22 cellular contexts compared by ENCODE assay signal in the genomic region with DNA sequence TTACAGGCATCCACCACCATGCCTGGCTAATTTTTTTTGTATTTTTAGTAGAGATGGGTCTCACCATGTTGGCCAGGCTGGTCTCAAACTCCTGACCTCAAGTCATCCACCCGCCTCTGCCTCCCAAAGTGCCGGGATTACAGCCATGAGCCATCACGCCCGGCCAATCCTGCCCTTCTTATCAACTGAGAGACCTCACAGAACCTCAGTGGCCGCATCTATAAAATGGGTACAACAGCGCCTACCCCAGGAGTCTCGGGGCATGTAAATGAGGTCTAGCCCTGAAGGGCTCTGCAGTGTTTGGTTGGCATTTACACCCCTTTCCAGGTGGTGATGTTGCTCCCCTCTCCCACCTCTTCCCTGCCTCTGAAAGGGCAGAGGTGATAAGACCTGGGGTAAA. TPM values are rescaled to one million over a fixed set of nuclear protein-coding genes. Genes with fewer than 3 reads are reported as not detected.
DNase-seq lines count a peak whose midpoint lies in the region; ATAC-seq, FAIRE-seq and TF ChIP-seq lines count a peak whose summit lies in the region.
"Had no signal": no experiment of that assay in that cellular context is flagged by ENCODE, and none has a peak within 500 bp of the region (broad histone marks: within the 10 kb centered on the region; RNA-seq: fewer than 3 reads in every experiment).

No MANE protein-coding gene starts in this region.

- H3K9me3 ChIP-seq in right atrium auricular region (no peaks in the 10 kb centered on the region), K562 (replicated peaks; ENCODE audit: control insufficient read depth, insufficient read depth, low read depth, low read length) (no peaks in the 10 kb centered on the region), vagina (no peaks in the 10 kb centered on the region)
- H3K9me3 ChIP-seq: A549, spleen, thyroid gland had no signal

- no peak overlapping the region for H2AFZ ChIP-seq in K562 (ENCODE audit: low read depth, low read length)
- H2AFZ ChIP-seq: GM23338 had no signal

- no peak overlapping the region for H3K9ac ChIP-seq in K562 (ENCODE audit: insufficient read depth in 1 of 2, low read depth in 2 of 2, low read length in 2 of 2)

- no peak overlapping the region for H3K27ac ChIP-seq in right atrium auricular region
- no peak overlapping the region for H3K27ac ChIP-seq in K562 (ENCODE audit: extremely low read depth, low read depth, low read length)
- H3K27ac ChIP-seq in vagina, result peak overlapping the region; percentile 37
- H3K27ac ChIP-seq: coronary artery, spleen, thyroid gland had no signal

- H3K27me3 ChIP-seq in right atrium auricular region (no peaks in the 10 kb centered on the region), K562 (ENCODE audit: control insufficient read depth in 2 of 2, insufficient read depth in 2 of 2, low read length in 2 of 2) (no peaks in the 10 kb centered on the region), vagina (no peaks in the 10 kb centered on the region)
- H3K27me3 ChIP-seq: spleen, thyroid gland had no signal

- ATAC-seq in Right ventricle myocardium superior (ENCODE audit: poor library complexity), result no peak
- no peak for ATAC-seq in K562
- ATAC-seq in GM18517 (IDR thresholded peaks at IDR 0.05; ENCODE audit: unreplicated experiment), result no peak
- ATAC-seq: T-cell had no signal

- CTCF ChIA-PET in K562 (lab: Yijun Ruan, JAX; ENCODE audit: low intra/inter-chr PET ratio), result no interaction called here

- no peak for TF ChIP-seq RAD21 in K562 (CRISPR knock-in tag; conservative IDR thresholded peaks at IDR 0.05 in 1 of 2, IDR thresholded peaks at IDR 0.05 in 1 of 2)

- H3K4me3 ChIP-seq in right atrium auricular region, result no peak overlapping the region
- no peak overlapping the region for H3K4me3 ChIP-seq in K562
- H3K4me3 ChIP-seq in vagina, result no peak overlapping the region
- H3K4me3 ChIP-seq: A549, coronary artery, spleen, thyroid gland had no signal

- POLR2A ChIA-PET in K562 (lab: Yijun Ruan, JAX), result no interaction called here

- TF ChIP-seq CTCF in right atrium auricular region (IDR thresholded peaks at IDR 0.05) (no peak), K562 (IDR thresholded peaks at IDR 0.05 in 2 of 3, conservative IDR thresholded peaks at IDR 0.05 in 1 of 3; ENCODE audit: insufficient read depth in 2 of 3, low read depth in 1 of 3, low read length in 3 of 3) (no peak), vagina (IDR thresholded peaks at IDR 0.05) (no peak)

- no peak overlapping the region for H3K4me2 ChIP-seq in K562 (ENCODE audit: insufficient read depth, low read length)
- H3K4me2 ChIP-seq: A549 had no signal

- no peaks in the 10 kb centered on the region for H3K36me3 ChIP-seq in right atrium auricular region
- no peaks in the 10 kb centered on the region for H3K36me3 ChIP-seq in K562 (ENCODE audit: control insufficient read depth, insufficient read depth, low read length)
- peaks cover 0 to 9% of the 10 kb centered on the region in 2 donors for H3K36me3 ChIP-seq in vagina
- H3K36me3 ChIP-seq: thyroid gland had no signal

- no peaks in the 10 kb centered on the region for H3K9me1 ChIP-seq in K562 (ENCODE audit: control insufficient read depth, insufficient read depth, low read length)

- no peak for TF ChIP-seq POLR2A in K562 (conservative IDR thresholded peaks at IDR 0.05)
- TF ChIP-seq POLR2A in vagina (IDR thresholded peaks at IDR 0.05), result no peak

- TF ChIP-seq EP300 in K562 (IDR thresholded peaks at IDR 0.05; ENCODE audit: low read length), result no peak

- in situ Hi-C loops in K562 (cut with MboI), result no loop called here

- intact Hi-C loops in Right ventricle myocardium superior (cut with DNase I) (no loop called here), K562 (cut with micrococcal nuclease) (no loop called here), vagina (cut with DNase I) (no loop called here)

- BruUV-seq in K562 (replicated peaks; lab: Mats Ljungman, UMichigan), result no TSS peak

- no peaks in the 10 kb centered on the region for H3K79me2 ChIP-seq in K562 (ENCODE audit: control insufficient read depth, insufficient read depth, low read length)

- 87% methylated on average over 3 of the region's 7 CpGs for WGBS in K562 (ENCODE audit: insufficient coverage, low coverage, missing lambda C conversion rate)

- H3K4me1 ChIP-seq in right atrium auricular region, result peaks cover 0 to 33% of the 10 kb centered on the region in 2 donors
- H3K4me1 ChIP-seq in K562 (replicated peaks in 1 of 2; ENCODE audit: control insufficient read depth in 2 of 2, insufficient read depth in 2 of 2, low read length in 2 of 2), result peaks cover 18 to 36% of the 10 kb centered on the region in 2 experiments; a peak in 4 of 5 replicates
- H3K4me1 ChIP-seq in vagina, result peaks cover 61% of the 10 kb centered on the region
- H3K4me1 ChIP-seq: A549 had no signal

- peak; percentile 8 for DNase-seq in Right ventricle myocardium superior
- DNase-seq in right atrium auricular region (ENCODE audit: low spot score), result no peak
- no peak for DNase-seq in K562 (ENCODE audit: extremely low read depth in 1 of 4, low spot score in 3 of 4)
- DNase-seq in vagina (ENCODE audit: extremely low spot score in 2 of 2), result no peak
- DNase-seq in stimulated activated CD4-positive, alpha-beta T cell treated with anti-CD3 and anti-CD28 coated beads, Interleukin-15, amount 100 ng/mL, for 24 hours, result no peak
- DNase-seq: activated CD4-positive, alpha-beta T cell treated with anti-CD3 and anti-CD28 coated beads for 1 hour; activated naive CD4-positive, alpha-beta T cell treated with anti-CD3 and anti-CD28 coated beads for 36 hours; activated T-cell treated with anti-CD3 and anti-CD28 coated beads, Interleukin-2, amount 50 U/mL, for 48 hours; amniotic stem cell; NCI-H1105 treated with DMSO at 0.1 percent for 48 hours; NCI-H2081 treated with DMSO at 0.1 percent for 48 hours; NCI-H446 treated with DMSO at 0.1 percent for 48 hours; spleen; stimulated activated CD4-positive, alpha-beta T cell treated with anti-CD3 and anti-CD28 coated beads, Interleukin-4, amount 100 ng/mL, for 4 hours; stimulated activated naive CD8-positive, alpha-beta T cell treated with anti-CD3 and anti-CD28 coated beads, Interleukin-15, Interleukin-2, amounts not matched to agents 100 U/mL and 50 U/mL, for 24 hours; T-cell had no signal

- H4K20me1 ChIP-seq in K562 (replicated peaks; ENCODE audit: control insufficient read depth, insufficient read depth, low read length), result no peaks in the 10 kb centered on the region

- no peak for FAIRE-seq in K562 (lab: Jason Lieb, UNC)
- FAIRE-seq: A549, bronchial epithelial cell had no signal

RNA-seq across cellular contexts. Expression of a gene that starts 11.7 kb away (rescaled TPM):
- 32.2 TPM for total RNA-seq in Right ventricle myocardium superior
- 10 to 100 TPM; 29.4 to 29.5 TPM for total RNA-seq in right atrium auricular region
- total RNA-seq in K562 (2011; cell fraction: chromatin; rRNA removed; ENCODE audit: low replicate concordance), result 9.8 and 30.7 TPM in 2 replicates
- total RNA-seq in K562 (2011; cell fraction: nucleolus; rRNA removed), result 20.4 and 25.8 TPM in 2 replicates
- 17.7 and 21.5 TPM in 2 replicates for total RNA-seq in K562 (2011; cell fraction: nucleoplasm; rRNA removed)
- 3.6 and 6.9 TPM in 2 replicates for total RNA-seq in K562 (2014; rRNA removed)
- 1.4 and 2.1 TPM in 2 replicates for total RNA-seq in K562 (2014; rRNA removed; fragmentation: Illumina TruSeq; extraction: Trizol)
- total RNA-seq in K562 (2015; rRNA removed; fragmentation: Illumina TruSeq; extraction: Trizol), result 3.2 and 3.3 TPM in 2 replicates
- 12.5 and 13.6 TPM in 2 replicates for total RNA-seq in K562 (2021)
- polyA plus RNA-seq in K562 (2011; rRNA removed), result 10.6 and 16.2 TPM in 2 replicates
- polyA plus RNA-seq in K562 (2011; cell fraction: cytosol; rRNA removed), result 20.6 and 62.9 TPM in 2 replicates
- polyA plus RNA-seq in K562 (2011; cell fraction: nucleus; rRNA removed), result 38.1 and 50.4 TPM in 2 replicates
- polyA plus RNA-seq in K562 (2012), result 11.2 and 11.6 TPM in 2 replicates
- 5.5 and 10.0 TPM in 2 replicates for polyA plus RNA-seq in K562 (2014; fragmentation: Illumina TruSeq; extraction: Trizol)
- 1 to 10 TPM; 1.8 to 2.3 TPM for polyA plus RNA-seq in K562 (2014; fragmentation: Nextera tagmentation; extraction: Ambion mirVana)
- 13.7 and 15.9 TPM in 2 replicates for polyA plus RNA-seq in K562 (2014; rRNA removed)
- polyA minus RNA-seq in K562 (2011; rRNA and poly(A)+ RNA removed), result 3.3 and 3.6 TPM in 2 replicates
- polyA minus RNA-seq in K562 (2011; cell fraction: cytosol; rRNA and poly(A)+ RNA removed), result 10.2 and 12.4 TPM in 2 replicates
- 10.4 and 13.6 TPM in 2 replicates for polyA minus RNA-seq in K562 (2011; cell fraction: nucleus; rRNA and poly(A)+ RNA removed)
- 42.2 TPM for total RNA-seq in vagina

RNA-seq across cellular contexts. Expression of a gene that starts 38.1 kb away (rescaled TPM):
- total RNA-seq in Right ventricle myocardium superior (17.3 TPM), right atrium auricular region (10 to 100 TPM; 13.0 to 13.7 TPM), K562 (2014; rRNA removed) (9.5 and 14.7 TPM in 2 replicates), K562 (2014; rRNA removed; fragmentation: Illumina TruSeq; extraction: Trizol) (4.1 and 4.9 TPM in 2 replicates), K562 (2015; rRNA removed; fragmentation: Illumina TruSeq; extraction: Trizol) (10.3 and 10.4 TPM in 2 replicates), K562 (2021) (20.1 and 20.9 TPM in 2 replicates), vagina (25.5 TPM)
- 16.6 and 38.2 TPM in 2 replicates for total RNA-seq in K562 (2011; cell fraction: chromatin; rRNA removed; ENCODE audit: low replicate concordance)
- total RNA-seq in K562 (2011; cell fraction: nucleolus; rRNA removed), result 29.9 and 30.0 TPM in 2 replicates
- total RNA-seq in K562 (2011; cell fraction: nucleoplasm; rRNA removed), result 13.2 and 22.5 TPM in 2 replicates
- polyA plus RNA-seq in K562 (2011; rRNA removed) (12.3 and 19.2 TPM in 2 replicates), K562 (2014; fragmentation: Illumina TruSeq; extraction: Trizol) (11.5 and 15.2 TPM in 2 replicates), K562 (2014; fragmentation: Nextera tagmentation; extraction: Ambion mirVana) (1 to 10 TPM in 1 of 2 experiments, under 1 TPM in 1; 0.36 to 1.1 TPM), K562 (2014; rRNA removed) (15.7 and 17.0 TPM in 2 replicates)
- polyA plus RNA-seq in K562 (2011; cell fraction: cytosol; rRNA removed), result 15.0 and 31.8 TPM in 2 replicates
- polyA plus RNA-seq in K562 (2011; cell fraction: nucleus; rRNA removed), result 20.2 and 31.0 TPM in 2 replicates
- 15.4 and 16.4 TPM in 2 replicates for polyA plus RNA-seq in K562 (2012)
- 13.1 and 18.2 TPM in 2 replicates for polyA minus RNA-seq in K562 (2011; rRNA and poly(A)+ RNA removed)
- polyA minus RNA-seq in K562 (2011; cell fraction: cytosol; rRNA and poly(A)+ RNA removed), result 12.9 and 17.9 TPM in 2 replicates
- 11.8 and 18.1 TPM in 2 replicates for polyA minus RNA-seq in K562 (2011; cell fraction: nucleus; rRNA and poly(A)+ RNA removed)

RNA-seq across cellular contexts. Expression of a gene that starts 42.1 kb away (rescaled TPM):
- total RNA-seq in Right ventricle myocardium superior (300 TPM), right atrium auricular region (1,000 to 10,000 TPM in 1 of 2 donors, 100 to 1,000 TPM in 1; 440 to 1,190 TPM), K562 (2014; rRNA removed) (2,245 and 2,417 TPM in 2 replicates), K562 (2014; rRNA removed; fragmentation: Illumina TruSeq; extraction: Trizol) (1,384 and 1,624 TPM in 2 replicates), K562 (2015; rRNA removed; fragmentation: Illumina TruSeq; extraction: Trizol) (1,989 and 2,037 TPM in 2 replicates), K562 (2021) (1,960 and 1,995 TPM in 2 replicates), vagina (2,613 TPM)
- 772 and 1,506 TPM in 2 replicates for total RNA-seq in K562 (2011; cell fraction: chromatin; rRNA removed; ENCODE audit: low replicate concordance)
- 1,570 and 1,591 TPM in 2 replicates for total RNA-seq in K562 (2011; cell fraction: nucleolus; rRNA removed)
- 1,390 and 1,690 TPM in 2 replicates for total RNA-seq in K562 (2011; cell fraction: nucleoplasm; rRNA removed)
- polyA plus RNA-seq in K562 (2011; rRNA removed) (3,220 and 3,989 TPM in 2 replicates), K562 (2014; fragmentation: Illumina TruSeq; extraction: Trizol) (2,565 and 2,747 TPM in 2 replicates), K562 (2014; fragmentation: Nextera tagmentation; extraction: Ambion mirVana) (1,000 to 10,000 TPM; 3,338 to 4,066 TPM), K562 (2014; rRNA removed) (2,749 and 3,057 TPM in 2 replicates)
- polyA plus RNA-seq in K562 (2011; cell fraction: cytosol; rRNA removed), result 4,199 and 5,450 TPM in 2 replicates
- polyA plus RNA-seq in K562 (2011; cell fraction: nucleus; rRNA removed), result 2,091 and 2,598 TPM in 2 replicates
- 3,035 and 4,256 TPM in 2 replicates for polyA plus RNA-seq in K562 (2012)
- polyA minus RNA-seq in K562 (2011; rRNA and poly(A)+ RNA removed), result 1,664 and 1,688 TPM in 2 replicates
- 1,079 and 1,282 TPM in 2 replicates for polyA minus RNA-seq in K562 (2011; cell fraction: cytosol; rRNA and poly(A)+ RNA removed)
- polyA minus RNA-seq in K562 (2011; cell fraction: nucleus; rRNA and poly(A)+ RNA removed), result 554 and 1,072 TPM in 2 replicates
